ENCODE assay signal across 1 cellular context in the genomic region with DNA sequence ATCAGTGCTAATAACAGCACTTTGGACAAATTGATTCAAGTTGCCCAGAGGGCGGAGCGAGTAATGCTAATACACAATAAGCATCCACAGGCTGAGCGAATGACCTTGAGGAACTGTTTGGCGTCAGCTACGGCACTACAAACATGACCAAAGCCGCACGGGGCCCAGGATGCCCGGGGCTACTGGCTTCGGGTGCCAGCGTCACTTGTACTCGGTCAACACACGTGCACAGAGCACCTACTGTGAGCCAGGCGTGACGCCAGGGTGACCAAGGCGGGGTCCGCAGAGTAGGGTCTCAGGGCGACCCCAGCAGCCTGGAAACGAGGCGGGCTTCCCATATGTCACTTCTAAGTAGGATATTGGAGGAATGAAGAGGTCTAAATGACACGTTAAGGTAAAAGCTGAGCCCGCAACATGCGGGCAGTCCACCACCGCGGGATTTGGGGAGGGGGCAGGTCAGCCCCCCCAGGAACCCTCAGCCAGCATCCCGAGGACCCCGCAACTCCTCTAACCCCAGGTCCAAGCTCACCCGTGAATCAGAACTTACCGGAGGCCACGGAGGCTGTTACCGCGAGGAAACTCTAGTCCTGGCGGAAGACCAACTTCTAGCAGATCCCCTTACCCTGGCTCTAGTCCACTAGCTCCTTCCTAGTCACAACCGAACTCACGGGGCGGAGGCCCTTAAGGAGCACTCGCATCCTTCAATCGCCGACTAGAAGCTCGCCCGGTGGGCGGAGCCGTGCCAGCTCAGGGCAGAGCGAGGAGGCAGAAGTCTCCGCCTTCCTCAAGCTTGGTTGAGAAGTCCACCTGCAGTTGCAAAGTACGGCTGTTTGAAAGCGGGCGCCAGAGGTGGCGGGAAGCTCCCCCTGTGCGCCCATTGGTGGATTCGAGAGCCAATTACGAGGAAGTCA.
TF ChIP-seq lines count a peak whose summit lies in the region.

A gene with protein sequence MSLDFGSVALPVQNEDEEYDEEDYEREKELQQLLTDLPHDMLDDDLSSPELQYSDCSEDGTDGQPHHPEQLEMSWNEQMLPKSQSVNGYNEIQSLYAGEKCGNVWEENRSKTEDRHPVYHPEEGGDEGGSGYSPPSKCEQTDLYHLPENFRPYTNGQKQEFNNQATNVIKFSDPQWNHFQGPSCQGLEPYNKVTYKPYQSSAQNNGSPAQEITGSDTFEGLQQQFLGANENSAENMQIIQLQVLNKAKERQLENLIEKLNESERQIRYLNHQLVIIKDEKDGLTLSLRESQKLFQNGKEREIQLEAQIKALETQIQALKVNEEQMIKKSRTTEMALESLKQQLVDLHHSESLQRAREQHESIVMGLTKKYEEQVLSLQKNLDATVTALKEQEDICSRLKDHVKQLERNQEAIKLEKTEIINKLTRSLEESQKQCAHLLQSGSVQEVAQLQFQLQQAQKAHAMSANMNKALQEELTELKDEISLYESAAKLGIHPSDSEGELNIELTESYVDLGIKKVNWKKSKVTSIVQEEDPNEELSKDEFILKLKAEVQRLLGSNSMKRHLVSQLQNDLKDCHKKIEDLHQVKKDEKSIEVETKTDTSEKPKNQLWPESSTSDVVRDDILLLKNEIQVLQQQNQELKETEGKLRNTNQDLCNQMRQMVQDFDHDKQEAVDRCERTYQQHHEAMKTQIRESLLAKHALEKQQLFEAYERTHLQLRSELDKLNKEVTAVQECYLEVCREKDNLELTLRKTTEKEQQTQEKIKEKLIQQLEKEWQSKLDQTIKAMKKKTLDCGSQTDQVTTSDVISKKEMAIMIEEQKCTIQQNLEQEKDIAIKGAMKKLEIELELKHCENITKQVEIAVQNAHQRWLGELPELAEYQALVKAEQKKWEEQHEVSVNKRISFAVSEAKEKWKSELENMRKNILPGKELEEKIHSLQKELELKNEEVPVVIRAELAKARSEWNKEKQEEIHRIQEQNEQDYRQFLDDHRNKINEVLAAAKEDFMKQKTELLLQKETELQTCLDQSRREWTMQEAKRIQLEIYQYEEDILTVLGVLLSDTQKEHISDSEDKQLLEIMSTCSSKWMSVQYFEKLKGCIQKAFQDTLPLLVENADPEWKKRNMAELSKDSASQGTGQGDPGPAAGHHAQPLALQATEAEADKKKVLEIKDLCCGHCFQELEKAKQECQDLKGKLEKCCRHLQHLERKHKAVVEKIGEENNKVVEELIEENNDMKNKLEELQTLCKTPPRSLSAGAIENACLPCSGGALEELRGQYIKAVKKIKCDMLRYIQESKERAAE (N-terminal part only) (minus strand): TSS at position 656 of the 911 bp plus-strand sequence. CDS start 5,420 bp downstream, outside the sequence.

TF ChIP-seq in GM12878, 131 proteins besides CTCF, POLR2A, EP300 and RAD21 (continued from another document and continues in another):
- TF ChIP-seq MTA3 (IDR thresholded peaks at IDR 0.05; ENCODE audit: borderline replicate concordance, low read length) (no peak), MEF2B (IDR thresholded peaks at IDR 0.05; ENCODE audit: partially characterized antibody, poor library complexity, severe bottlenecking) (no peak), ZSCAN29 (IDR thresholded peaks at IDR 0.05) (no peak), CBX3 (IDR thresholded peaks at IDR 0.05; ENCODE audit: borderline replicate concordance, low read depth) (no peak), TAF1 (IDR thresholded peaks at IDR 0.05; ENCODE audit: borderline replicate concordance, low read depth, low read length) (peak; percentile 47; the same call in 1 of the 2 replicates), NRF1 (conservative IDR thresholded peaks at IDR 0.05; ENCODE audit: low read depth, low read length) (no peak), NFXL1 (IDR thresholded peaks at IDR 0.05; ENCODE audit: borderline replicate concordance) (no peak), SRF (IDR thresholded peaks at IDR 0.05; ENCODE audit: low read depth in 2 of 2, low read length in 2 of 2) (0 out of 4 replicates have a peak, but pooled peaks of 1 of the 2 experiments have one; percentile 44), SUZ12 (IDR thresholded peaks at IDR 0.05; ENCODE audit: unreplicated experiment) (no peak), TCF7 (IDR thresholded peaks at IDR 0.05; ENCODE audit: borderline replicate concordance) (no peak), MEF2A (IDR thresholded peaks at IDR 0.05; ENCODE audit: insufficient read depth, low read depth, low read length) (no peak), STAT3 (IDR thresholded peaks at IDR 0.05; ENCODE audit: low read depth, low read length) (no peak), SIX5 (IDR thresholded peaks at IDR 0.05; ENCODE audit: low read depth, low read length, severe bottlenecking) (no peak), ETV6 (conservative IDR thresholded peaks at IDR 0.05 in 1 of 2, IDR thresholded peaks at IDR 0.05 in 1 of 2; ENCODE audit: borderline replicate concordance in 1 of 2, low read depth in 1 of 2) (no peak), PAX5 (IDR thresholded peaks at IDR 0.05; ENCODE audit: borderline replicate concordance, low read depth, low read length) (0 out of 2 replicates have a peak, but pooled peaks have one; percentile 3), SIN3A (IDR thresholded peaks at IDR 0.05; ENCODE audit: low read depth, low read length) (peak; percentile 97)
- TF ChIP-seq, protein P1, sequence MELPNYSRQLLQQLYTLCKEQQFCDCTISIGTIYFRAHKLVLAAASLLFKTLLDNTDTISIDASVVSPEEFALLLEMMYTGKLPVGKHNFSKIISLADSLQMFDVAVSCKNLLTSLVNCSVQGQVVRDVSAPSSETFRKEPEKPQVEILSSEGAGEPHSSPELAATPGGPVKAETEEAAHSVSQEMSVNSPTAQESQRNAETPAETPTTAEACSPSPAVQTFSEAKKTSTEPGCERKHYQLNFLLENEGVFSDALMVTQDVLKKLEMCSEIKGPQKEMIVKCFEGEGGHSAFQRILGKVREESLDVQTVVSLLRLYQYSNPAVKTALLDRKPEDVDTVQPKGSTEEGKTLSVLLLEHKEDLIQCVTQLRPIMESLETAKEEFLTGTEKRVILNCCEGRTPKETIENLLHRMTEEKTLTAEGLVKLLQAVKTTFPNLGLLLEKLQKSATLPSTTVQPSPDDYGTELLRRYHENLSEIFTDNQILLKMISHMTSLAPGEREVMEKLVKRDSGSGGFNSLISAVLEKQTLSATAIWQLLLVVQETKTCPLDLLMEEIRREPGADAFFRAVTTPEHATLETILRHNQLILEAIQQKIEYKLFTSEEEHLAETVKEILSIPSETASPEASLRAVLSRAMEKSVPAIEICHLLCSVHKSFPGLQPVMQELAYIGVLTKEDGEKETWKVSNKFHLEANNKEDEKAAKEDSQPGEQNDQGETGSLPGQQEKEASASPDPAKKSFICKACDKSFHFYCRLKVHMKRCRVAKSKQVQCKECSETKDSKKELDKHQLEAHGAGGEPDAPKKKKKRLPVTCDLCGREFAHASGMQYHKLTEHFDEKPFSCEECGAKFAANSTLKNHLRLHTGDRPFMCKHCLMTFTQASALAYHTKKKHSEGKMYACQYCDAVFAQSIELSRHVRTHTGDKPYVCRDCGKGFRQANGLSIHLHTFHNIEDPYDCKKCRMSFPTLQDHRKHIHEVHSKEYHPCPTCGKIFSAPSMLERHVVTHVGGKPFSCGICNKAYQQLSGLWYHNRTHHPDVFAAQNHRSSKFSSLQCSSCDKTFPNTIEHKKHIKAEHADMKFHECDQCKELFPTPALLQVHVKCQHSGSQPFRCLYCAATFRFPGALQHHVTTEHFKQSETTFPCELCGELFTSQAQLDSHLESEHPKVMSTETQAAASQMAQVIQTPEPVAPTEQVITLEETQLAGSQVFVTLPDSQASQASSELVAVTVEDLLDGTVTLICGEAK (IDR thresholded peaks at IDR 0.05; ENCODE audit: borderline replicate concordance), result no peak; the same call in 1 of the 2 replicates
- TF ChIP-seq, protein P2, sequence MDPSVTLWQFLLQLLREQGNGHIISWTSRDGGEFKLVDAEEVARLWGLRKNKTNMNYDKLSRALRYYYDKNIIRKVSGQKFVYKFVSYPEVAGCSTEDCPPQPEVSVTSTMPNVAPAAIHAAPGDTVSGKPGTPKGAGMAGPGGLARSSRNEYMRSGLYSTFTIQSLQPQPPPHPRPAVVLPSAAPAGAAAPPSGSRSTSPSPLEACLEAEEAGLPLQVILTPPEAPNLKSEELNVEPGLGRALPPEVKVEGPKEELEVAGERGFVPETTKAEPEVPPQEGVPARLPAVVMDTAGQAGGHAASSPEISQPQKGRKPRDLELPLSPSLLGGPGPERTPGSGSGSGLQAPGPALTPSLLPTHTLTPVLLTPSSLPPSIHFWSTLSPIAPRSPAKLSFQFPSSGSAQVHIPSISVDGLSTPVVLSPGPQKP (IDR thresholded peaks at IDR 0.05; ENCODE audit: low read depth, low read length), result 0 out of 2 replicates have a peak, but pooled peaks have one; percentile 50
- TF ChIP-seq, protein P3, sequence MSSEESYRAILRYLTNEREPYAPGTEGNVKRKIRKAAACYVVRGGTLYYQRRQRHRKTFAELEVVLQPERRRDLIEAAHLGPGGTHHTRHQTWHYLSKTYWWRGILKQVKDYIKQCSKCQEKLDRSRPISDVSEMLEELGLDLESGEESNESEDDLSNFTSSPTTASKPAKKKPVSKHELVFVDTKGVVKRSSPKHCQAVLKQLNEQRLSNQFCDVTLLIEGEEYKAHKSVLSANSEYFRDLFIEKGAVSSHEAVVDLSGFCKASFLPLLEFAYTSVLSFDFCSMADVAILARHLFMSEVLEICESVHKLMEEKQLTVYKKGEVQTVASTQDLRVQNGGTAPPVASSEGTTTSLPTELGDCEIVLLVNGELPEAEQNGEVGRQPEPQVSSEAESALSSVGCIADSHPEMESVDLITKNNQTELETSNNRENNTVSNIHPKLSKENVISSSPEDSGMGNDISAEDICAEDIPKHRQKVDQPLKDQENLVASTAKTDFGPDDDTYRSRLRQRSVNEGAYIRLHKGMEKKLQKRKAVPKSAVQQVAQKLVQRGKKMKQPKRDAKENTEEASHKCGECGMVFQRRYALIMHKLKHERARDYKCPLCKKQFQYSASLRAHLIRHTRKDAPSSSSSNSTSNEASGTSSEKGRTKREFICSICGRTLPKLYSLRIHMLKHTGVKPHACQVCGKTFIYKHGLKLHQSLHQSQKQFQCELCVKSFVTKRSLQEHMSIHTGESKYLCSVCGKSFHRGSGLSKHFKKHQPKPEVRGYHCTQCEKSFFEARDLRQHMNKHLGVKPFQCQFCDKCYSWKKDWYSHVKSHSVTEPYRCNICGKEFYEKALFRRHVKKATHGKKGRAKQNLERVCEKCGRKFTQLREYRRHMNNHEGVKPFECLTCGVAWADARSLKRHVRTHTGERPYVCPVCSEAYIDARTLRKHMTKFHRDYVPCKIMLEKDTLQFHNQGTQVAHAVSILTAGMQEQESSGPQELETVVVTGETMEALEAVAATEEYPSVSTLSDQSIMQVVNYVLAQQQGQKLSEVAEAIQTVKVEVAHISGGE (CRISPR knock-in tag; IDR thresholded peaks at IDR 0.05), result no peak
- TF ChIP-seq, protein P4, sequence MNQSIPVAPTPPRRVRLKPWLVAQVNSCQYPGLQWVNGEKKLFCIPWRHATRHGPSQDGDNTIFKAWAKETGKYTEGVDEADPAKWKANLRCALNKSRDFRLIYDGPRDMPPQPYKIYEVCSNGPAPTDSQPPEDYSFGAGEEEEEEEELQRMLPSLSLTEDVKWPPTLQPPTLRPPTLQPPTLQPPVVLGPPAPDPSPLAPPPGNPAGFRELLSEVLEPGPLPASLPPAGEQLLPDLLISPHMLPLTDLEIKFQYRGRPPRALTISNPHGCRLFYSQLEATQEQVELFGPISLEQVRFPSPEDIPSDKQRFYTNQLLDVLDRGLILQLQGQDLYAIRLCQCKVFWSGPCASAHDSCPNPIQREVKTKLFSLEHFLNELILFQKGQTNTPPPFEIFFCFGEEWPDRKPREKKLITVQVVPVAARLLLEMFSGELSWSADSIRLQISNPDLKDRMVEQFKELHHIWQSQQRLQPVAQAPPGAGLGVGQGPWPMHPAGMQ (IDR thresholded peaks at IDR 0.05; ENCODE audit: borderline replicate concordance), result no peak
- TF ChIP-seq, protein P5, sequence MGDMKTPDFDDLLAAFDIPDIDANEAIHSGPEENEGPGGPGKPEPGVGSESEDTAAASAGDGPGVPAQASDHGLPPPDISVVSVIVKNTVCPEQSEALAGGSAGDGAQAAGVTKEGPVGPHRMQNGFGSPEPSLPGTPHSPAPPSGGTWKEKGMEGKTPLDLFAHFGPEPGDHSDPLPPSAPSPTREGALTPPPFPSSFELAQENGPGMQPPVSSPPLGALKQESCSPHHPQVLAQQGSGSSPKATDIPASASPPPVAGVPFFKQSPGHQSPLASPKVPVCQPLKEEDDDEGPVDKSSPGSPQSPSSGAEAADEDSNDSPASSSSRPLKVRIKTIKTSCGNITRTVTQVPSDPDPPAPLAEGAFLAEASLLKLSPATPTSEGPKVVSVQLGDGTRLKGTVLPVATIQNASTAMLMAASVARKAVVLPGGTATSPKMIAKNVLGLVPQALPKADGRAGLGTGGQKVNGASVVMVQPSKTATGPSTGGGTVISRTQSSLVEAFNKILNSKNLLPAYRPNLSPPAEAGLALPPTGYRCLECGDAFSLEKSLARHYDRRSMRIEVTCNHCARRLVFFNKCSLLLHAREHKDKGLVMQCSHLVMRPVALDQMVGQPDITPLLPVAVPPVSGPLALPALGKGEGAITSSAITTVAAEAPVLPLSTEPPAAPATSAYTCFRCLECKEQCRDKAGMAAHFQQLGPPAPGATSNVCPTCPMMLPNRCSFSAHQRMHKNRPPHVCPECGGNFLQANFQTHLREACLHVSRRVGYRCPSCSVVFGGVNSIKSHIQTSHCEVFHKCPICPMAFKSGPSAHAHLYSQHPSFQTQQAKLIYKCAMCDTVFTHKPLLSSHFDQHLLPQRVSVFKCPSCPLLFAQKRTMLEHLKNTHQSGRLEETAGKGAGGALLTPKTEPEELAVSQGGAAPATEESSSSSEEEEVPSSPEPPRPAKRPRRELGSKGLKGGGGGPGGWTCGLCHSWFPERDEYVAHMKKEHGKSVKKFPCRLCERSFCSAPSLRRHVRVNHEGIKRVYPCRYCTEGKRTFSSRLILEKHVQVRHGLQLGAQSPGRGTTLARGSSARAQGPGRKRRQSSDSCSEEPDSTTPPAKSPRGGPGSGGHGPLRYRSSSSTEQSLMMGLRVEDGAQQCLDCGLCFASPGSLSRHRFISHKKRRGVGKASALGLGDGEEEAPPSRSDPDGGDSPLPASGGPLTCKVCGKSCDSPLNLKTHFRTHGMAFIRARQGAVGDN (IDR thresholded peaks at IDR 0.05), result no peak; the same call in none of the 2 replicates
- TF ChIP-seq, protein P6, sequence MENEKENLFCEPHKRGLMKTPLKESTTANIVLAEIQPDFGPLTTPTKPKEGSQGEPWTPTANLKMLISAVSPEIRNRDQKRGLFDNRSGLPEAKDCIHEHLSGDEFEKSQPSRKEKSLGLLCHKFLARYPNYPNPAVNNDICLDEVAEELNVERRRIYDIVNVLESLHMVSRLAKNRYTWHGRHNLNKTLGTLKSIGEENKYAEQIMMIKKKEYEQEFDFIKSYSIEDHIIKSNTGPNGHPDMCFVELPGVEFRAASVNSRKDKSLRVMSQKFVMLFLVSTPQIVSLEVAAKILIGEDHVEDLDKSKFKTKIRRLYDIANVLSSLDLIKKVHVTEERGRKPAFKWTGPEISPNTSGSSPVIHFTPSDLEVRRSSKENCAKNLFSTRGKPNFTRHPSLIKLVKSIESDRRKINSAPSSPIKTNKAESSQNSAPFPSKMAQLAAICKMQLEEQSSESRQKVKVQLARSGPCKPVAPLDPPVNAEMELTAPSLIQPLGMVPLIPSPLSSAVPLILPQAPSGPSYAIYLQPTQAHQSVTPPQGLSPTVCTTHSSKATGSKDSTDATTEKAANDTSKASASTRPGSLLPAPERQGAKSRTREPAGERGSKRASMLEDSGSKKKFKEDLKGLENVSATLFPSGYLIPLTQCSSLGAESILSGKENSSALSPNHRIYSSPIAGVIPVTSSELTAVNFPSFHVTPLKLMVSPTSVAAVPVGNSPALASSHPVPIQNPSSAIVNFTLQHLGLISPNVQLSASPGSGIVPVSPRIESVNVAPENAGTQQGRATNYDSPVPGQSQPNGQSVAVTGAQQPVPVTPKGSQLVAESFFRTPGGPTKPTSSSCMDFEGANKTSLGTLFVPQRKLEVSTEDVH (IDR thresholded peaks at IDR 0.05; ENCODE audit: low read depth, partially characterized antibody), result peak; percentile 96
